8 cellular contexts compared by ENCODE assay signal in the genomic region with DNA sequence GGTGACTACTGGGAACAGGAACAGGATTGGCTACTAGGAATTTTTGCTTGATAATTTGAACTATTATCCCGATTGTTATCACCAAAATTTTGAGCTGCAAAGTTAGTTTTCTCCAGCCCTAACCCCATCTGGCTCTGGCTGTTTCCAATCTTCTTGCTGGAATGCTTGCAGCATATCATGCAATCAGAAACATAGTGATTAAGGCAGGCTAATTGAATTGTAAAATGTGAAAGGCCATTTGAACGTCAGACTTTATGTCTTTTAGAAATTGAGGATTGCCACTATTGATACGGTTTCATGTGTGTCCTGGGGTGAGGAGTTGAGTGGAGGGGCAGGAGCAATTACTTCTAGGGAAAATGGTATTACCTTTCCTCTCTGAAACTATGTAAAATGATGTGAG.
"Had no signal": no experiment of that assay in that cellular context is flagged by ENCODE, and none has a peak within 500 bp of the region (broad histone marks: within the 10 kb centered on the region; RNA-seq: fewer than 3 reads in every experiment).

No MANE protein-coding gene starts in this region.

- H3K4me1 Mint-ChIP-seq: IgD-negative memory B cell had no signal

- H3K9ac ChIP-seq: KMS-11 had no signal

- H3K27ac Mint-ChIP-seq: IgD-negative memory B cell had no signal

- ATAC-seq: HepG2, K562 had no signal

- H3K4me3 Mint-ChIP-seq: IgD-negative memory B cell had no signal

- H3K4me3 ChIP-seq: K562 had no signal

- H3K27ac ChIP-seq: HL-60, KMS-11 had no signal

- DNase-seq: IMR-90, KBM-7, KG1 had no signal

- H3K27me3 Mint-ChIP-seq: IgD-negative memory B cell had no signal

- H3K36me3 Mint-ChIP-seq: IgD-negative memory B cell had no signal

- H3K4me2 ChIP-seq: KMS-11 had no signal
